11 cellular contexts compared by ENCODE assay signal in genomic region chr9:130421802-130422276, GRCh38. TPM values are rescaled to one million over a fixed set of nuclear protein-coding genes. Genes with fewer than 3 reads are reported as not detected.
DNase-seq lines count a peak whose midpoint lies in the region; ATAC-seq, FAIRE-seq and TF ChIP-seq lines count a peak whose summit lies in the region.
"Had no signal": no experiment of that assay in that cellular context is flagged by ENCODE, and none has a peak within 500 bp of the region (broad histone marks: within the 10 kb centered on the region; RNA-seq: fewer than 3 reads in every experiment).

No MANE protein-coding gene starts in this region.

- H3K36me3 ChIP-seq in BE2C (no peaks in the 10 kb centered on the region), SJSA1 (no peaks in the 10 kb centered on the region), pancreas (no peaks in the 10 kb centered on the region)
- H3K36me3 ChIP-seq: uterus had no signal

- H3K9me3 ChIP-seq in BE2C (no peaks in the 10 kb centered on the region), SJSA1 (replicated peaks) (no peaks in the 10 kb centered on the region), pancreas (no peaks in the 10 kb centered on the region)
- H3K9me3 ChIP-seq: uterus had no signal

- ATAC-seq in GM18502 (IDR thresholded peaks at IDR 0.05; ENCODE audit: poor library complexity, unreplicated experiment) (no peak), pancreas (no peak)
- ATAC-seq: activated T-cell treated with anti-CD3 and anti-CD28 coated beads, Interleukin-2, amount 50 U/mL, for 72 hours had no signal

- DNase-seq in BE2C (peak; percentile 95), M059J (ENCODE audit: low read depth) (peak; percentile 38), SJSA1 (ENCODE audit: low read depth in 1 of 2, low spot score in 2 of 2) (peak; percentile 88 to 92), iPS-NIHi11 (ENCODE audit: low spot score) (peak; percentile 85), pancreas (no peak), SIG-M5 treated with dmso at 0.1 percent for 504 hours (lab: John Stamatoyannopoulos, UW; ENCODE audit: unreplicated experiment) (no peak), AG20443 (ENCODE audit: low spot score) (no peak)
- DNase-seq: activated T-cell treated with anti-CD3 and anti-CD28 coated beads, Interleukin-2, amount 50 U/mL, for 72 hours; uterus had no signal

- 57 to 58% methylated on average over 13 of the region's 13 CpGs for WGBS in pancreas, 2 donors

- intact Hi-C loops in pancreas (cut with DNase I) = no loop called here

- H3K4me1 ChIP-seq in BE2C (peaks cover 27% of the 10 kb centered on the region), SJSA1 (replicated peaks) (peaks cover 39% of the 10 kb centered on the region), pancreas (no peaks in the 10 kb centered on the region)
- H3K4me1 ChIP-seq: uterus had no signal

- H3K4me3 ChIP-seq in BE2C (ENCODE audit: low read depth, low read length) (peak overlapping the region; percentile 19), SJSA1 (no peak overlapping the region), pancreas (no peak overlapping the region)
- H3K4me3 ChIP-seq: uterus had no signal

- FAIRE-seq in pancreas (lab: Jason Lieb, UNC) = no peak

- H3K27ac ChIP-seq in SJSA1 (peak overlapping the region; percentile 92), pancreas (no peak overlapping the region)
- H3K27ac ChIP-seq: KMS-11, uterus had no signal

- TF ChIP-seq CTCF in BE2C (IDR thresholded peaks at IDR 0.05; ENCODE audit: low read depth, low read length) (0 out of 2 replicates have a peak, but pooled peaks have one; percentile 4), pancreas (IDR thresholded peaks at IDR 0.05) (no peak)

- H3K27me3 ChIP-seq in BE2C (no peaks in the 10 kb centered on the region), SJSA1 (replicated peaks) (no peaks in the 10 kb centered on the region), pancreas (no peaks in the 10 kb centered on the region)
- H3K27me3 ChIP-seq: uterus had no signal

RNA-seq across cellular contexts. Expression of gene ASS1, which starts 22.9 kb away (rescaled TPM):
- 478 TPM for polyA plus RNA-seq in BE2C (2012; ENCODE audit: insufficient read depth, insufficient read length, low read depth)
- 0.74 and 4.0 TPM in 2 replicates for total RNA-seq in M059J (2014; rRNA removed; shearing (Covaris generic))
- total RNA-seq in SJSA1 (2014; rRNA removed; shearing (Covaris generic)) = 20.9 and 25.2 TPM in 2 replicates
- 10 to 100 TPM; 19.3 to 38.9 (median 23.4) TPM for total RNA-seq in pancreas
- polyA plus RNA-seq in pancreas = 10 to 100 TPM; 44.4 to 71.4 TPM

Comparison
In these comparisons a context has a peak if more than half of its experiments do, and no peak if none do; other contexts are left out.
1. DNase-seq: peak in BE2C (single experiment), M059J (single experiment), SJSA1 (2 of 2) and iPS-NIHi11 (single experiment); none in pancreas (0 of 6), SIG-M5 treated with dmso at 0.1 percent for 504 hours (single experiment) and AG20443 (single experiment).